Comparison of ENCODE assay signal across 1 cellular context in the genomic region with DNA sequence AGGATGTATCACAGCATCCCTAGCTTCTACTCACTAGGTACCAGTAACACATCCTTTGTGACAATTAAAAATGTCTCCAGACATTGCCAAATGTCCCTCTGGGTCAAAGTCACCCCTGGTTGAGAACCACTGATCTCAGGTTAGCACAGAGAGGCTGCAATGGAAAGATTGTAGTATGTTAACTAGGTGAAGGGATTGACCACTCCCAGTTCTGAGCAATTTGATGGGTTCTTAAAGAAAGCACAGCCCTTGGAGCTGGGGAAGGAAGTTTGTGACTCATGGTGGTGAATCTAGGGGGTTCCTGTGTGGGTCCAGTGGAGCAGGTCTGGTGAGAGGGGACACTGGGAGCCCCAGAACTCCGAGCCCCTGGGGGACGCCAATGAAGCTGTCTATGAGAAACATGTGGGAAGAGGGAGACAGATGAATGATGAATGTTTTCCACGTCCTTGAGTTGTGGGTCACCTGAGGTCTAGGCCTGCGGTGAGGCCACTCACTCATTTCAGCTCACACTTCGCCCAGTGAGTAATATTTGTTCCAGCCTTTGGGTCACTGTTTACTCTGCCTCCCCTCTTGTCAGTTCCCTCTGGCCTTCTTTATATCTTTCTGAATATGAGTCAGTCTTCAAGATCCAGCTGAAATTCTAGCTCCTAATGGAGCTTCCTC.
TF ChIP-seq lines count a peak whose summit lies in the region.

No MANE protein-coding gene starts in this region.

TF ChIP-seq in HepG2, 621 proteins besides CTCF, POLR2A, EP300 and RAD21 (continued from another document and continues in another):
- TF ChIP-seq, protein P1, sequence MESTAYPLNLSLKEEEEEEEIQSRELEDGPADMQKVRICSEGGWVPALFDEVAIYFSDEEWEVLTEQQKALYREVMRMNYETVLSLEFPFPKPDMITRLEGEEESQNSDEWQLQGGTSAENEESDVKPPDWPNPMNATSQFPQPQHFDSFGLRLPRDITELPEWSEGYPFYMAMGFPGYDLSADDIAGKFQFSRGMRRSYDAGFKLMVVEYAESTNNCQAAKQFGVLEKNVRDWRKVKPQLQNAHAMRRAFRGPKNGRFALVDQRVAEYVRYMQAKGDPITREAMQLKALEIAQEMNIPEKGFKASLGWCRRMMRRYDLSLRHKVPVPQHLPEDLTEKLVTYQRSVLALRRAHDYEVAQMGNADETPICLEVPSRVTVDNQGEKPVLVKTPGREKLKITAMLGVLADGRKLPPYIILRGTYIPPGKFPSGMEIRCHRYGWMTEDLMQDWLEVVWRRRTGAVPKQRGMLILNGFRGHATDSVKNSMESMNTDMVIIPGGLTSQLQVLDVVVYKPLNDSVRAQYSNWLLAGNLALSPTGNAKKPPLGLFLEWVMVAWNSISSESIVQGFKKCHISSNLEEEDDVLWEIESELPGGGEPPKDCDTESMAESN (CRISPR knock-in tag; conservative IDR thresholded peaks at IDR 0.05): no peak
- no peak for TF ChIP-seq TBL1XR1 (IDR thresholded peaks at IDR 0.05; ENCODE audit: borderline replicate concordance, low read length, partially characterized antibody)
- TF ChIP-seq RXRB (CRISPR knock-in tag; IDR thresholded peaks at IDR 0.05; ENCODE audit: borderline replicate concordance): peak; percentile 100
- TF ChIP-seq, protein P2, sequence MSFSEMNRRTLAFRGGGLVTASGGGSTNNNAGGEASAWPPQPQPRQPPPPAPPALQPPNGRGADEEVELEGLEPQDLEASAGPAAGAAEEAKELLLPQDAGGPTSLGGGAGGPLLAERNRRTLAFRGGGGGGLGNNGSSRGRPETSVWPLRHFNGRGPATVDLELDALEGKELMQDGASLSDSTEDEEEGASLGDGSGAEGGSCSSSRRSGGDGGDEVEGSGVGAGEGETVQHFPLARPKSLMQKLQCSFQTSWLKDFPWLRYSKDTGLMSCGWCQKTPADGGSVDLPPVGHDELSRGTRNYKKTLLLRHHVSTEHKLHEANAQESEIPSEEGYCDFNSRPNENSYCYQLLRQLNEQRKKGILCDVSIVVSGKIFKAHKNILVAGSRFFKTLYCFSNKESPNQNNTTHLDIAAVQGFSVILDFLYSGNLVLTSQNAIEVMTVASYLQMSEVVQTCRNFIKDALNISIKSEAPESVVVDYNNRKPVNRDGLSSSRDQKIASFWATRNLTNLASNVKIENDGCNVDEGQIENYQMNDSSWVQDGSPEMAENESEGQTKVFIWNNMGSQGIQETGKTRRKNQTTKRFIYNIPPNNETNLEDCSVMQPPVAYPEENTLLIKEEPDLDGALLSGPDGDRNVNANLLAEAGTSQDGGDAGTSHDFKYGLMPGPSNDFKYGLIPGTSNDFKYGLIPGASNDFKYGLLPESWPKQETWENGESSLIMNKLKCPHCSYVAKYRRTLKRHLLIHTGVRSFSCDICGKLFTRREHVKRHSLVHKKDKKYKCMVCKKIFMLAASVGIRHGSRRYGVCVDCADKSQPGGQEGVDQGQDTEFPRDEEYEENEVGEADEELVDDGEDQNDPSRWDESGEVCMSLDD (CRISPR knock-in tag; IDR thresholded peaks at IDR 0.05; ENCODE audit: borderline replicate concordance): peak; percentile 82; the same call in 1 of the 2 replicates
- peak; percentile 43; the same call in 1 of the 2 replicates for TF ChIP-seq MIER2 (CRISPR knock-in tag; IDR thresholded peaks at IDR 0.05)
- no peak for TF ChIP-seq ZNF749 (CRISPR knock-in tag; IDR thresholded peaks at IDR 0.05; ENCODE audit: borderline replicate concordance)
- TF ChIP-seq ZNF10 (CRISPR knock-in tag; IDR thresholded peaks at IDR 0.05; ENCODE audit: borderline replicate concordance, low read depth): no peak
- no peak for TF ChIP-seq NFYC (CRISPR knock-in tag; IDR thresholded peaks at IDR 0.05)
- TF ChIP-seq POLR2AphosphoS5 (IDR thresholded peaks at IDR 0.05; ENCODE audit: low read depth, low read length): no peak
- TF ChIP-seq, protein P3, sequence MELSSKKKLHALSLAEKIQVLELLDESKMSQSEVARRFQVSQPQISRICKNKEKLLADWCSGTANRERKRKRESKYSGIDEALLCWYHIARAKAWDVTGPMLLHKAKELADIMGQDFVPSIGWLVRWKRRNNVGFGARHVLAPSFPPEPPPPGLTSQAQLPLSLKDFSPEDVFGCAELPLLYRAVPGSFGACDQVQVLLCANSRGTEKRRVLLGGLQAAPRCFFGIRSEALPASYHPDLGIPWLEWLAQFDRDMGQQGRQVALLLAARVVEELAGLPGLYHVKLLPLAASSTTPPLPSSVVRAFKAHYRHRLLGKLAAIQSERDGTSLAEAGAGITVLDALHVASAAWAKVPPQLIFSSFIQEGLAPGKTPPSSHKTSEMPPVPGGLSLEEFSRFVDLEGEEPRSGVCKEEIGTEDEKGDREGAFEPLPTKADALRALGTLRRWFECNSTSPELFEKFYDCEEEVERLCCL (CRISPR knock-in tag; IDR thresholded peaks at IDR 0.05; ENCODE audit: borderline replicate concordance): no peak
- TF ChIP-seq ZNF3 (CRISPR knock-in tag; IDR thresholded peaks at IDR 0.05): no peak
- TF ChIP-seq, protein P4, sequence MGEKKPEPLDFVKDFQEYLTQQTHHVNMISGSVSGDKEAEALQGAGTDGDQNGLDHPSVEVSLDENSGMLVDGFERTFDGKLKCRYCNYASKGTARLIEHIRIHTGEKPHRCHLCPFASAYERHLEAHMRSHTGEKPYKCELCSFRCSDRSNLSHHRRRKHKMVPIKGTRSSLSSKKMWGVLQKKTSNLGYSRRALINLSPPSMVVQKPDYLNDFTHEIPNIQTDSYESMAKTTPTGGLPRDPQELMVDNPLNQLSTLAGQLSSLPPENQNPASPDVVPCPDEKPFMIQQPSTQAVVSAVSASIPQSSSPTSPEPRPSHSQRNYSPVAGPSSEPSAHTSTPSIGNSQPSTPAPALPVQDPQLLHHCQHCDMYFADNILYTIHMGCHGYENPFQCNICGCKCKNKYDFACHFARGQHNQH (CRISPR knock-in tag; IDR thresholded peaks at IDR 0.05): peak; percentile 76; the same call in 1 of the 2 replicates
- TF ChIP-seq HHEX (CRISPR knock-in tag; IDR thresholded peaks at IDR 0.05): 0 out of 2 replicates have a peak, but pooled peaks have one; percentile 25
- TF ChIP-seq JUNB (CRISPR knock-in tag; IDR thresholded peaks at IDR 0.05; ENCODE audit: borderline replicate concordance): peak; percentile 68; the same call in 1 of the 2 replicates
- TF ChIP-seq ZNF605 (CRISPR knock-in tag; IDR thresholded peaks at IDR 0.05): peak; percentile 80
- TF ChIP-seq TEAD3 (CRISPR knock-in tag; optimal IDR thresholded peaks at IDR 0.05; ENCODE audit: borderline replicate concordance): peak; percentile 80
- TF ChIP-seq KLF6 (CRISPR knock-in tag; IDR thresholded peaks at IDR 0.05): no peak
- TF ChIP-seq ZNF138 (CRISPR knock-in tag; IDR thresholded peaks at IDR 0.05; ENCODE audit: low read depth): no peak
- TF ChIP-seq, protein P5, sequence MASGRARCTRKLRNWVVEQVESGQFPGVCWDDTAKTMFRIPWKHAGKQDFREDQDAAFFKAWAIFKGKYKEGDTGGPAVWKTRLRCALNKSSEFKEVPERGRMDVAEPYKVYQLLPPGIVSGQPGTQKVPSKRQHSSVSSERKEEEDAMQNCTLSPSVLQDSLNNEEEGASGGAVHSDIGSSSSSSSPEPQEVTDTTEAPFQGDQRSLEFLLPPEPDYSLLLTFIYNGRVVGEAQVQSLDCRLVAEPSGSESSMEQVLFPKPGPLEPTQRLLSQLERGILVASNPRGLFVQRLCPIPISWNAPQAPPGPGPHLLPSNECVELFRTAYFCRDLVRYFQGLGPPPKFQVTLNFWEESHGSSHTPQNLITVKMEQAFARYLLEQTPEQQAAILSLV (CRISPR knock-in tag; IDR thresholded peaks at IDR 0.05; ENCODE audit: borderline replicate concordance): no peak
- no peak for TF ChIP-seq ZSCAN21 (CRISPR knock-in tag; IDR thresholded peaks at IDR 0.05; ENCODE audit: borderline replicate concordance)
- TF ChIP-seq ZNF343 (CRISPR knock-in tag; IDR thresholded peaks at IDR 0.05): no peak
- no peak for TF ChIP-seq HMGA1 (CRISPR knock-in tag; conservative IDR thresholded peaks at IDR 0.05)
- TF ChIP-seq, protein P6, sequence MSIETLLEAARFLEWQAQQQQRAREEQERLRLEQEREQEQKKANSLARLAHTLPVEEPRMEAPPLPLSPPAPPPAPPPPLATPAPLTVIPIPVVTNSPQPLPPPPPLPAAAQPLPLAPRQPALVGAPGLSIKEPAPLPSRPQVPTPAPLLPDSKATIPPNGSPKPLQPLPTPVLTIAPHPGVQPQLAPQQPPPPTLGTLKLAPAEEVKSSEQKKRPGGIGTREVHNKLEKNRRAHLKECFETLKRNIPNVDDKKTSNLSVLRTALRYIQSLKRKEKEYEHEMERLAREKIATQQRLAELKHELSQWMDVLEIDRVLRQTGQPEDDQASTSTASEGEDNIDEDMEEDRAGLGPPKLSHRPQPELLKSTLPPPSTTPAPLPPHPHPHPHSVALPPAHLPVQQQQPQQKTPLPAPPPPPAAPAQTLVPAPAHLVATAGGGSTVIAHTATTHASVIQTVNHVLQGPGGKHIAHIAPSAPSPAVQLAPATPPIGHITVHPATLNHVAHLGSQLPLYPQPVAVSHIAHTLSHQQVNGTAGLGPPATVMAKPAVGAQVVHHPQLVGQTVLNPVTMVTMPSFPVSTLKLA (IDR thresholded peaks at IDR 0.05): no peak
- TF ChIP-seq, protein P7, sequence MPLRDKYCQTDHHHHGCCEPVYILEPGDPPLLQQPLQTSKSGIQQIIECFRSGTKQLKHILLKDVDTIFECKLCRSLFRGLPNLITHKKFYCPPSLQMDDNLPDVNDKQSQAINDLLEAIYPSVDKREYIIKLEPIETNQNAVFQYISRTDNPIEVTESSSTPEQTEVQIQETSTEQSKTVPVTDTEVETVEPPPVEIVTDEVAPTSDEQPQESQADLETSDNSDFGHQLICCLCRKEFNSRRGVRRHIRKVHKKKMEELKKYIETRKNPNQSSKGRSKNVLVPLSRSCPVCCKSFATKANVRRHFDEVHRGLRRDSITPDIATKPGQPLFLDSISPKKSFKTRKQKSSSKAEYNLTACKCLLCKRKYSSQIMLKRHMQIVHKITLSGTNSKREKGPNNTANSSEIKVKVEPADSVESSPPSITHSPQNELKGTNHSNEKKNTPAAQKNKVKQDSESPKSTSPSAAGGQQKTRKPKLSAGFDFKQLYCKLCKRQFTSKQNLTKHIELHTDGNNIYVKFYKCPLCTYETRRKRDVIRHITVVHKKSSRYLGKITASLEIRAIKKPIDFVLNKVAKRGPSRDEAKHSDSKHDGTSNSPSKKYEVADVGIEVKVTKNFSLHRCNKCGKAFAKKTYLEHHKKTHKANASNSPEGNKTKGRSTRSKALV (CRISPR knock-in tag; IDR thresholded peaks at IDR 0.05): no peak
- no peak for TF ChIP-seq FOXP1 (IDR thresholded peaks at IDR 0.05)
- peak; percentile 81 for TF ChIP-seq FOXP1 (CRISPR knock-in tag; IDR thresholded peaks at IDR 0.05)
- TF ChIP-seq PAF1 (CRISPR knock-in tag; IDR thresholded peaks at IDR 0.05): no peak
- TF ChIP-seq, protein P8, sequence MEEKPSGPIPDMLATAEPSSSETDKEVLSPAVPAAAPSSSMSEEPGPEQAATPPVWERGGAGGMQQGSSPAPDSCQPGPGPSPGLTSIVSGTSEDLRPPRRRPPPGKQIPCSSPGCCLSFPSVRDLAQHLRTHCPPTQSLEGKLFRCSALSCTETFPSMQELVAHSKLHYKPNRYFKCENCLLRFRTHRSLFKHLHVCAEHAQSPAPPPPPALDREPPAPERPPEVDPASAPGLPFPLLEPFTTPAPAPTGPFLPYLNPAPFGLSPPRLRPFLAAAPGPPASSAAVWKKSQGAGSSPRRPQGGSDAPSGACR (CRISPR knock-in tag; IDR thresholded peaks at IDR 0.05): peak; percentile 30; the same call in 1 of the 2 replicates
- TF ChIP-seq TCF7 (IDR thresholded peaks at IDR 0.05; ENCODE audit: low read depth): peak; percentile 84
- 0 out of 2 replicates have a peak, but pooled peaks have one; percentile 66 for TF ChIP-seq ERF (CRISPR knock-in tag; IDR thresholded peaks at IDR 0.05)
- peak; percentile 99 for TF ChIP-seq MED1 (CRISPR knock-in tag; IDR thresholded peaks at IDR 0.05)
- TF ChIP-seq MED8 (CRISPR knock-in tag; IDR thresholded peaks at IDR 0.05; ENCODE audit: insufficient replicate concordance): peak; percentile 64
- TF ChIP-seq YEATS2 (CRISPR knock-in tag; IDR thresholded peaks at IDR 0.05; ENCODE audit: borderline replicate concordance): no peak
- TF ChIP-seq ZBTB38 (CRISPR knock-in tag; IDR thresholded peaks at IDR 0.05): peak; percentile 58; the same call in 1 of the 2 replicates
- TF ChIP-seq RFX5 (IDR thresholded peaks at IDR 0.05; ENCODE audit: low read depth, low read length): no peak
- TF ChIP-seq, protein P9, sequence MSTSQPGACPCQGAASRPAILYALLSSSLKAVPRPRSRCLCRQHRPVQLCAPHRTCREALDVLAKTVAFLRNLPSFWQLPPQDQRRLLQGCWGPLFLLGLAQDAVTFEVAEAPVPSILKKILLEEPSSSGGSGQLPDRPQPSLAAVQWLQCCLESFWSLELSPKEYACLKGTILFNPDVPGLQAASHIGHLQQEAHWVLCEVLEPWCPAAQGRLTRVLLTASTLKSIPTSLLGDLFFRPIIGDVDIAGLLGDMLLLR (CRISPR knock-in tag; IDR thresholded peaks at IDR 0.05): no peak
- TF ChIP-seq ZNF44 (CRISPR knock-in tag; IDR thresholded peaks at IDR 0.05): no peak
- no peak for TF ChIP-seq U2AF1 (optimal IDR thresholded peaks at IDR 0.05; ENCODE audit: low read depth, low read length)
